ENCODE assay signal across 28 cellular contexts in genomic region chr3:70570584-70570983, GRCh38.
"Had no signal": no experiment of that assay in that cellular context is flagged by ENCODE, and none has a peak within 500 bp of the region (broad histone marks: within the 10 kb centered on the region; RNA-seq: fewer than 3 reads in every experiment).

No MANE protein-coding gene starts in this region.

- FAIRE-seq: colon, endometrium, endothelial cell of umbilical vein, frontal cortex had no signal

- H3K4me1 ChIP-seq: colonic mucosa, esophagus muscularis mucosa, esophagus squamous epithelium, foreskin keratinocyte, gastrocnemius medialis, heart left ventricle, heart right ventricle had no signal

- H3K27me3 ChIP-seq: colonic mucosa, dorsolateral prefrontal cortex, esophagus muscularis mucosa, esophagus squamous epithelium, gastrocnemius medialis, gastroesophageal sphincter, heart left ventricle, heart right ventricle had no signal

- H3K9me3 ChIP-seq: colonic mucosa, esophagus muscularis mucosa, esophagus squamous epithelium, gastrocnemius medialis, gastroesophageal sphincter, heart left ventricle, heart right ventricle had no signal

- H3K27ac ChIP-seq: colonic mucosa, dorsolateral prefrontal cortex, epithelial cell of prostate, esophagus muscularis mucosa, esophagus squamous epithelium, foreskin keratinocyte, gastrocnemius medialis, gastroesophageal sphincter, heart left ventricle, heart right ventricle, hepatocyte had no signal

- H3K36me3 ChIP-seq: colonic mucosa, esophagus muscularis mucosa, esophagus squamous epithelium, gastrocnemius medialis, gastroesophageal sphincter, heart left ventricle, heart right ventricle had no signal

- H3K4me2 ChIP-seq: hepatocyte had no signal

- H3K4me3 ChIP-seq: colonic mucosa, dorsolateral prefrontal cortex, esophagus muscularis mucosa, esophagus squamous epithelium, gastrocnemius medialis, gastroesophageal sphincter, heart left ventricle, heart right ventricle, hepatocyte had no signal

- H3K79me2 ChIP-seq: hepatocyte had no signal

- DNase-seq: colonic mucosa; cortex of kidney; dermis blood vessel endothelial cell; dorsolateral prefrontal cortex; effector CD4-positive, alpha-beta T cell; effector CD8-positive, alpha-beta T cell; effector memory CD4-positive, alpha-beta T cell; effector memory CD8-positive, alpha-beta T cell; endodermal cell; erythroblast; esophagus squamous epithelium; foreskin fibroblast; foreskin melanocyte; gastrocnemius medialis; glutamatergic neuron; head of caudate nucleus; heart left ventricle; heart right ventricle had no signal

- ATAC-seq: effector memory CD8-positive, alpha-beta T cell; esophagus mucosa; foreskin keratinocyte; gastrocnemius medialis; gastroesophageal sphincter; heart left ventricle; heart right ventricle had no signal

- H2AFZ ChIP-seq: hepatocyte had no signal
